Comparison of ENCODE assay signal across 11 cellular contexts in genomic region chr18:37628466-37629220, GRCh38.
"Had no signal": no experiment of that assay in that cellular context is flagged by ENCODE, and none has a peak within 500 bp of the region (broad histone marks: within the 10 kb centered on the region; RNA-seq: fewer than 3 reads in every experiment).

No MANE protein-coding gene starts in this region.

- FAIRE-seq: H1, H54 had no signal

- H3K4me1 Mint-ChIP-seq: GM23338, H9 had no signal

- H3K4me1 ChIP-seq: HAP-1 had no signal

- H3K36me3 ChIP-seq: HAP-1 had no signal

- H3K9me3 ChIP-seq: HAP-1 had no signal

- H3K9me3 Mint-ChIP-seq: GM23338, H9 had no signal

- H3K4me3 Mint-ChIP-seq: GM23338, H9, HFFc6 had no signal

- DNase-seq: GM23248, GOT3, H7, H9, HCEC 1CT, HFFc6 had no signal

- ATAC-seq: GM23338, HCT116 had no signal

- H3K4me3 ChIP-seq: GM23248, GM23338, HAP-1 had no signal

- H3K27ac ChIP-seq: GM23248 had no signal

- H3K27ac Mint-ChIP-seq: GM23338, H9, HFFc6 had no signal
